ENCODE assay signal across 21 cellular contexts in the genomic region with DNA sequence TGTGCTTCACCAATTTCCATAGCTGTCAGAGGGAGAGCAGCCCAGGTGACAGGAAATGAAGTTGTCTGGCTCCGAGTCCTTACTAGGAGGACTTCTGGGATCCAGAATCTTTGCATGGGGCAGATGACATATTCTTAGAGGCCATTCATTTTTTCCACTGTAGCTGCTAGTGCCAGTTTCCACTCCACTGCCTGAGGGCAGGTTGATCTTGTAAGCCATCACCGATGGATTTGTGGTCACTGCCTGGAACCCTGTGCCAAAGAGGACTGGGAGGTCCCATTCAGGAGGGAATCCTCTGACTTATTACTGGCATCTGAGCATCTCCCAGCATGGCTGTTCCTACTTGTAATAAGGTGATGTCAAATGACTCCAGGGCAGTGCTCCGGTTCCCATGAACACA.
DNase-seq lines count a peak whose midpoint lies in the region; ATAC-seq and TF ChIP-seq lines count a peak whose summit lies in the region.
"Had no signal": no experiment of that assay in that cellular context is flagged by ENCODE, and none has a peak within 500 bp of the region (broad histone marks: within the 10 kb centered on the region; RNA-seq: fewer than 3 reads in every experiment).

No MANE protein-coding gene starts in this region.

- intact Hi-C loops in activated CD4-positive, alpha-beta T cell treated with anti-CD3 and anti-CD28 coated beads for 36 hours (cut with DNase I, micrococcal nuclease), result no loop called here
- intact Hi-C loops in activated CD4-positive, alpha-beta T cell treated with anti-CD3 and anti-CD28 coated beads, Interleukin-2, amount 10 ng/mL, durations not matched to agents 24 days and 14 days (cut with micrococcal nuclease), result no loop called here

- H3K27ac Mint-ChIP-seq in activated CD4-positive, alpha-beta T cell treated with anti-CD3 and anti-CD28 coated beads for 36 hours, result no peak overlapping the region
- no peak overlapping the region for H3K27ac Mint-ChIP-seq in activated CD4-positive, alpha-beta T cell treated with anti-CD3 and anti-CD28 coated beads, Interleukin-2, amount 10 ng/mL, durations not matched to agents 24 days and 14 days
- no peak overlapping the region for H3K27ac Mint-ChIP-seq in activated naive CD8-positive, alpha-beta T cell
- no peak overlapping the region for H3K27ac Mint-ChIP-seq in T-cell
- H3K27ac Mint-ChIP-seq: activated B cell treated with CpG ODN at 0.5 μM for 24 hours; memory B cell; naive B cell; stimulated activated naive B cell treated with anti-CD40 and anti-IgM and Interleukin-4, amounts not matched to agents 10 μg/mL and 1 μg/mL and 100 μg/mL, for 72 hours had no signal

- H3K4me3 ChIP-seq in HEK293 (ENCODE audit: low read depth, low read length) (no peak overlapping the region), fibroblast of the aortic adventitia (ENCODE audit: low read depth, low read length) (peak overlapping the region; percentile 24)
- H3K4me3 ChIP-seq: colonic mucosa, thyroid gland had no signal

- no peak for TF ChIP-seq CTCF in HEK293 (tag by site-specific recombination; IDR thresholded peaks at IDR 0.05)
- TF ChIP-seq CTCF in fibroblast of the aortic adventitia (IDR thresholded peaks at IDR 0.05; ENCODE audit: insufficient read depth, low read length), result no peak

- no peaks in the 10 kb centered on the region for H3K9me3 Mint-ChIP-seq in activated CD4-positive, alpha-beta T cell treated with anti-CD3 and anti-CD28 coated beads for 36 hours (ENCODE audit: low read depth)
- H3K9me3 Mint-ChIP-seq in activated CD4-positive, alpha-beta T cell treated with anti-CD3 and anti-CD28 coated beads, Interleukin-2, amount 10 ng/mL, durations not matched to agents 24 days and 14 days, result peaks cover 4% of the 10 kb centered on the region
- no peaks in the 10 kb centered on the region for H3K9me3 Mint-ChIP-seq in activated naive CD8-positive, alpha-beta T cell (ENCODE audit: low read depth)
- H3K9me3 Mint-ChIP-seq in T-cell, result no peaks in the 10 kb centered on the region
- H3K9me3 Mint-ChIP-seq: activated B cell treated with CpG ODN at 0.5 μM for 24 hours; activated CD4-positive, alpha-beta memory T cell treated with anti-CD3 and anti-CD28 coated beads for 36 hours; memory B cell had no signal

- peaks cover 38% of the 10 kb centered on the region for H3K36me3 Mint-ChIP-seq in activated CD4-positive, alpha-beta T cell treated with anti-CD3 and anti-CD28 coated beads for 36 hours (ENCODE audit: low read depth)
- H3K36me3 Mint-ChIP-seq in activated CD4-positive, alpha-beta T cell treated with anti-CD3 and anti-CD28 coated beads, Interleukin-2, amount 10 ng/mL, durations not matched to agents 24 days and 14 days (ENCODE audit: low read depth), result peaks cover 21% of the 10 kb centered on the region
- H3K36me3 Mint-ChIP-seq in activated naive CD8-positive, alpha-beta T cell, result peaks cover 25% of the 10 kb centered on the region
- H3K36me3 Mint-ChIP-seq in T-cell, result peaks cover 10% of the 10 kb centered on the region

- peaks cover 11% of the 10 kb centered on the region; the same call in 1 of the 2 replicates for H3K4me1 ChIP-seq in HEK293 (ENCODE audit: control insufficient read depth, insufficient read depth, low read length)

- H3K27me3 Mint-ChIP-seq in activated CD4-positive, alpha-beta T cell treated with anti-CD3 and anti-CD28 coated beads for 36 hours, result peaks cover 2% of the 10 kb centered on the region
- peaks cover 11% of the 10 kb centered on the region for H3K27me3 Mint-ChIP-seq in activated CD4-positive, alpha-beta T cell treated with anti-CD3 and anti-CD28 coated beads, Interleukin-2, amount 10 ng/mL, durations not matched to agents 24 days and 14 days
- no peaks in the 10 kb centered on the region for H3K27me3 Mint-ChIP-seq in activated naive CD8-positive, alpha-beta T cell
- peaks cover 0 to 3% of the 10 kb centered on the region in 2 donors for H3K27me3 Mint-ChIP-seq in T-cell

- peaks cover 26 to 47% of the 10 kb centered on the region in 2 experiments for H3K36me3 ChIP-seq in HEK293 (ENCODE audit: control insufficient read depth in 2 of 2, insufficient read depth in 1 of 2, low read length in 2 of 2)
- H3K36me3 ChIP-seq: colonic mucosa, thyroid gland had no signal

- DNase-seq in activated CD4-positive, alpha-beta T cell treated with anti-CD3 and anti-CD28 coated beads for 36 hours, result peak; percentile 21
- DNase-seq in activated CD4-positive, alpha-beta T cell treated with anti-CD3 and anti-CD28 coated beads, Interleukin-2, amount 10 ng/mL, durations not matched to agents 24 days and 14 days, result no peak
- peak; percentile 12 for DNase-seq in fibroblast of the aortic adventitia (ENCODE audit: low read depth)
- no peak for DNase-seq in NCI-H524 treated with DMSO at 0.1 percent for 48 hours (lab: John Stamatoyannopoulos, UW)
- no peak for DNase-seq in T-cell
- DNase-seq: activated B cell treated with CpG ODN at 0.5 μM for 24 hours; activated CD4-positive, alpha-beta memory T cell treated with anti-CD3 and anti-CD28 coated beads for 36 hours; colonic mucosa; DMS79; naive B cell; NCI-H1436 treated with DMSO at 0.1 percent for 48 hours; occipital lobe; small intestine; stimulated activated CD4-positive, alpha-beta T cell treated with anti-CD3 and anti-CD28 coated beads, Interleukin-2, amount 100 ng/mL, for 24 hours; stimulated activated naive B cell treated with anti-CD40 and anti-IgM and Interleukin-4, amounts not matched to agents 10 μg/mL and 1 μg/mL and 100 μg/mL, for 72 hours; thyroid gland had no signal

- H3K4me3 Mint-ChIP-seq in activated CD4-positive, alpha-beta T cell treated with anti-CD3 and anti-CD28 coated beads for 36 hours, result no peak overlapping the region
- no peak overlapping the region for H3K4me3 Mint-ChIP-seq in activated CD4-positive, alpha-beta T cell treated with anti-CD3 and anti-CD28 coated beads, Interleukin-2, amount 10 ng/mL, durations not matched to agents 24 days and 14 days
- peak overlapping the region; percentile 88 for H3K4me3 Mint-ChIP-seq in activated naive CD8-positive, alpha-beta T cell
- H3K4me3 Mint-ChIP-seq in T-cell, result no peak overlapping the region
- H3K4me3 Mint-ChIP-seq: activated B cell treated with CpG ODN at 0.5 μM for 24 hours; memory B cell; stimulated activated naive B cell treated with anti-CD40 and anti-IgM and Interleukin-4, amounts not matched to agents 10 μg/mL and 1 μg/mL and 100 μg/mL, for 72 hours had no signal

- H3K9me3 ChIP-seq in HEK293 (ENCODE audit: control insufficient read depth, insufficient read depth, low read depth, low read length), result no peaks in the 10 kb centered on the region
- H3K9me3 ChIP-seq: colonic mucosa, thyroid gland had no signal

- no peak for ATAC-seq in activated CD4-positive, alpha-beta T cell treated with anti-CD3 and anti-CD28 coated beads for 36 hours
- ATAC-seq in T-cell (replicated peaks in 1 of 4), result no peak
- no peak for ATAC-seq in GM21528 (IDR thresholded peaks at IDR 0.05; ENCODE audit: low FRiP score, unreplicated experiment)
- ATAC-seq: stimulated activated naive B cell treated with anti-CD40 and anti-IgM and Interleukin-4, amounts not matched to agents 10 μg/mL and 1 μg/mL and 100 μg/mL, for 72 hours had no signal

- CTCF ChIA-PET in activated CD4-positive, alpha-beta T cell treated with anti-CD3 and anti-CD28 coated beads for 36 hours (lab: Charles Lee), result interaction anchor here (1.1 to 1.5 kb wide), 2 partner anchors 91 to 260 kb away, joined by 3 to 5 read pairs; no protein-coding TSS in a partner anchor
- CTCF ChIA-PET in HEK293 (lab: Yijun Ruan, JAX) (interaction anchor here (1.2 kb wide), 1 partner anchor 91 kb away, joined by 3 read pairs; no protein-coding TSS in a partner anchor), T-cell (lab: Charles Lee) (interaction anchor here in 1 of 2 donors (0.8 kb wide), 1 partner anchor 272 kb away, joined by 3 read pairs; no protein-coding TSS in a partner anchor)

- no peak overlapping the region for H3K27ac ChIP-seq in HEK293 (ENCODE audit: extremely low read depth, low read depth, low read length)
- H3K27ac ChIP-seq: 22Rv1, colonic mucosa, thyroid gland had no signal

- POLR2A ChIA-PET in activated CD4-positive, alpha-beta T cell treated with anti-CD3 and anti-CD28 coated beads for 36 hours (lab: Charles Lee), result interaction anchor here (0.6 kb wide), 1 partner anchor 514 kb away, joined by 4 read pairs; no protein-coding TSS in a partner anchor
- POLR2A ChIA-PET in HEK293 (lab: Yijun Ruan, JAX) (no interaction called here), T-cell (lab: Charles Lee) (no interaction called here)

- H3K4me1 Mint-ChIP-seq in activated CD4-positive, alpha-beta T cell treated with anti-CD3 and anti-CD28 coated beads for 36 hours, result peaks cover 32% of the 10 kb centered on the region
- peaks cover 24% of the 10 kb centered on the region for H3K4me1 Mint-ChIP-seq in activated CD4-positive, alpha-beta T cell treated with anti-CD3 and anti-CD28 coated beads, Interleukin-2, amount 10 ng/mL, durations not matched to agents 24 days and 14 days
- peaks cover 45% of the 10 kb centered on the region for H3K4me1 Mint-ChIP-seq in activated naive CD8-positive, alpha-beta T cell (ENCODE audit: low read depth)
- peaks cover 38 to 44% (median 40%) of the 10 kb centered on the region in 3 donors for H3K4me1 Mint-ChIP-seq in T-cell

TF ChIP-seq in HEK293, 187 proteins besides CTCF, POLR2A, EP300 and RAD21:
- TF ChIP-seq ZBTB48 (tag by site-specific recombination; IDR thresholded peaks at IDR 0.05) (no peak), GLIS1 (tag by site-specific recombination; IDR thresholded peaks at IDR 0.05) (peak; percentile 93), ZSCAN30 (tag by site-specific recombination; IDR thresholded peaks at IDR 0.05) (no peak), IKZF3 (tag by site-specific recombination; IDR thresholded peaks at IDR 0.05) (0 out of 2 replicates have a peak, but pooled peaks have one; percentile 12), ZBTB17 (tag by site-specific recombination; IDR thresholded peaks at IDR 0.05) (0 out of 2 replicates have a peak, but pooled peaks have one; percentile 12)

Comparison
In these comparisons a context has a peak if more than half of its experiments do, and no peak if none do; other contexts are left out.
1. DNase-seq: peak in activated CD4-positive, alpha-beta T cell treated with anti-CD3 and anti-CD28 coated beads for 36 hours (single experiment) and fibroblast of the aortic adventitia (single experiment); none in activated CD4-positive, alpha-beta T cell treated with anti-CD3 and anti-CD28 coated beads, Interleukin-2, amount 10 ng/mL, durations not matched to agents 24 days and 14 days (single experiment), NCI-H524 treated with DMSO at 0.1 percent for 48 hours (single experiment) and T-cell (0 of 34).